In the genomic region with DNA sequence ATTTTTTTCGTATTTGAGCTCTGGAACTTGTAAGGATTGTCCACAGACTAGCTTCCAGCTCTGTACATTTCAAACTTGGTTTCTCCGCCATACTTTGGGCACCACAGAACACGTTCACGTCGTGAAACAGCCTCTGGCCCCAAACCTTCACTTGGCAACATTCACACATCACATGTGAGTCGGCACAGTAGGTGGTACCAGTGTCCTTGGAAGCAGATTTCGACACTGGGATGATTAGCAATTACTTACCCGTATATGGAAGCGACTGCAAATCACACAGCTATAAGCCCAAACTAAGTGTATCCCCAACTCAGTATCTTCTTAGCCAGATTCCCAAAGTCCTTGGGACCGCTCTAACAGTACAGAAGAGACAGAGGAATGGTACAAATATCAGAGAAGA, we compare ENCODE assay signal across 23 cellular contexts.
DNase-seq lines count a peak whose midpoint lies in the region; ATAC-seq, FAIRE-seq and TF ChIP-seq lines count a peak whose summit lies in the region.
"Had no signal": no experiment of that assay in that cellular context is flagged by ENCODE, and none has a peak within 500 bp of the region (broad histone marks: within the 10 kb centered on the region; RNA-seq: fewer than 3 reads in every experiment).

No MANE protein-coding gene starts in this region.

- DNase-seq in right atrium auricular region (ENCODE audit: low spot score): peak; percentile 30
- DNase-seq in right cardiac atrium: no peak
- peak; percentile 57 for DNase-seq in choroid plexus epithelial cell (ENCODE audit: low read depth)
- no peak for DNase-seq in keratinocyte (ENCODE audit: low read depth, low spot score)
- no peak for DNase-seq in NCI-H2029 (lab: John Stamatoyannopoulos, UW)
- no peak for DNase-seq in ACHN
- DNase-seq: CD8-positive, alpha-beta memory T cell; DMS79 treated with DMSO at 0.1 percent for 48 hours; HFFc6; Karpas-422; MG63; NCI-H1048; NCI-H1436; NCI-H1930; NCI-H2171; NCI-H69; Right ventricle myocardium superior; SK-N-SH had no signal

- intact Hi-C loops in right cardiac atrium (cut with DNase I): no loop called here

- H3K9me3 ChIP-seq in right atrium auricular region: no peaks in the 10 kb centered on the region
- peaks cover 1% of the 10 kb centered on the region for H3K9me3 ChIP-seq in right cardiac atrium (ENCODE audit: control insufficient read depth, low read length)
- H3K9me3 ChIP-seq in keratinocyte (ENCODE audit: control insufficient read depth, low read depth, low read length): no peaks in the 10 kb centered on the region
- H3K9me3 ChIP-seq: A549, MG63, SK-N-SH had no signal

- in situ Hi-C loops in ACHN (cut with HindIII; ENCODE audit: low pct_ligation_motif_present, low pct_unique_long_range_greater_than_20kb, low sequenced_read_pairs): no loop called here

- no peaks in the 10 kb centered on the region for H3K9me1 ChIP-seq in keratinocyte (ENCODE audit: control insufficient read depth, extremely low read depth, insufficient read depth, low read length)

- H3K4me2 ChIP-seq in keratinocyte (ENCODE audit: control insufficient read depth, extremely low read depth, insufficient read depth, low read depth, low read length): no peak overlapping the region
- H3K4me2 ChIP-seq: A549; BLaER1 treated with 17β-estradiol and CSF1 and Interleukin-3, amounts not matched to agents 10 nM and 100 nM; SK-N-SH had no signal

- H3K27ac ChIP-seq in right atrium auricular region (no peak overlapping the region), right cardiac atrium (ENCODE audit: low read length) (no peak overlapping the region), keratinocyte (ENCODE audit: control insufficient read depth, insufficient read depth, low read length) (no peak overlapping the region)
- H3K27ac ChIP-seq: A549; BLaER1 treated with 17β-estradiol and CSF1 and Interleukin-3, amounts not matched to agents 10 nM and 100 nM had no signal

- ATAC-seq in right cardiac atrium: no peak
- ATAC-seq in HG03097 (IDR thresholded peaks at IDR 0.05; ENCODE audit: low FRiP score, unreplicated experiment): no peak
- ATAC-seq: A549 had no signal

- H3K27me3 ChIP-seq in right atrium auricular region (no peaks in the 10 kb centered on the region), right cardiac atrium (ENCODE audit: control insufficient read depth, insufficient read depth) (no peaks in the 10 kb centered on the region), keratinocyte (ENCODE audit: control insufficient read depth, extremely low read depth, insufficient read depth, low read length) (no peaks in the 10 kb centered on the region)
- H3K27me3 ChIP-seq: BLaER1 treated with 17β-estradiol and CSF1 and Interleukin-3, amounts not matched to agents 10 nM and 100 nM; MG63 had no signal

- H3K9ac ChIP-seq in keratinocyte (ENCODE audit: control insufficient read depth, extremely low read depth, insufficient read depth, low read length): no peak overlapping the region
- H3K9ac ChIP-seq: BLaER1 treated with 17β-estradiol and CSF1 and Interleukin-3, amounts not matched to agents 10 nM and 100 nM; SK-N-SH had no signal

- H4K20me1 ChIP-seq in keratinocyte (ENCODE audit: control insufficient read depth, extremely low read depth, insufficient read depth, low read length): no peaks in the 10 kb centered on the region
- H4K20me1 ChIP-seq: BLaER1 treated with 17β-estradiol and CSF1 and Interleukin-3, amounts not matched to agents 10 nM and 100 nM had no signal

- no peak for TF ChIP-seq CTCF in right atrium auricular region (IDR thresholded peaks at IDR 0.05)
- no peak for TF ChIP-seq CTCF in choroid plexus epithelial cell (conservative IDR thresholded peaks at IDR 0.05; ENCODE audit: low read depth, low read length)
- TF ChIP-seq CTCF in keratinocyte (optimal IDR thresholded peaks at IDR 0.05 in 1 of 3, IDR thresholded peaks at IDR 0.05 in 1 of 3, conservative IDR thresholded peaks at IDR 0.05 in 1 of 3; ENCODE audit: extremely low read depth in 1 of 3, insufficient read depth in 2 of 3, low read length in 3 of 3): peak in 1 of 3 experiments; percentile 10

- peak overlapping the region; percentile 17 for H2AFZ ChIP-seq in keratinocyte (ENCODE audit: control insufficient read depth, low read length)

- H3K4me3 ChIP-seq in right atrium auricular region (no peak overlapping the region), right cardiac atrium (ENCODE audit: low read length) (no peak overlapping the region), choroid plexus epithelial cell (ENCODE audit: low read depth, low read length) (no peak overlapping the region), keratinocyte (ENCODE audit: control insufficient read depth in 2 of 3, extremely low read depth in 1 of 3, insufficient read depth in 2 of 3, low read depth in 1 of 3, low read length in 3 of 3) (no peak overlapping the region)
- H3K4me3 ChIP-seq: A549; BLaER1 treated with 17β-estradiol and CSF1 and Interleukin-3, amounts not matched to agents 10 nM and 100 nM; MG63 had no signal

- peak; percentile 32 for FAIRE-seq in keratinocyte (lab: Jason Lieb, UNC)
- FAIRE-seq: A549, H54, RCC 7860 had no signal

- H3K36me3 ChIP-seq in right atrium auricular region (no peaks in the 10 kb centered on the region), keratinocyte (ENCODE audit: control insufficient read depth in 2 of 2, extremely low read depth in 1 of 2, insufficient read depth in 2 of 2, low read length in 2 of 2) (no peaks in the 10 kb centered on the region)
- H3K36me3 ChIP-seq: BLaER1 treated with 17β-estradiol and CSF1 and Interleukin-3, amounts not matched to agents 10 nM and 100 nM; MG63 had no signal

- no peaks in the 10 kb centered on the region for H3K79me2 ChIP-seq in keratinocyte (ENCODE audit: control insufficient read depth, insufficient read depth, low read length)

- dilution Hi-C loops in keratinocyte (cut with MboI; ENCODE audit: extremely low pct_ligation_motif_present, low sequenced_read_pairs): no loop called here

- 73% methylated on average over 10 of the region's 10 CpGs for WGBS in right cardiac atrium

- no peaks in the 10 kb centered on the region for H3K4me1 ChIP-seq in right atrium auricular region
- no peaks in the 10 kb centered on the region for H3K4me1 ChIP-seq in right cardiac atrium (ENCODE audit: control insufficient read depth, insufficient read depth, low read length)
- H3K4me1 ChIP-seq in keratinocyte (ENCODE audit: control insufficient read depth, extremely low read depth, insufficient read depth, low read length): peaks cover 16% of the 10 kb centered on the region
- H3K4me1 ChIP-seq: A549 had no signal

Comparison
In these comparisons a context has a peak if more than half of its experiments do, and no peak if none do; other contexts are left out.
1. DNase-seq: peak in right atrium auricular region (single experiment) and choroid plexus epithelial cell (single experiment); none in right cardiac atrium (0 of 3), keratinocyte (single experiment), NCI-H2029 (single experiment) and ACHN (single experiment).